Comparison of ENCODE assay signal across 1 cellular context in the genomic region with DNA sequence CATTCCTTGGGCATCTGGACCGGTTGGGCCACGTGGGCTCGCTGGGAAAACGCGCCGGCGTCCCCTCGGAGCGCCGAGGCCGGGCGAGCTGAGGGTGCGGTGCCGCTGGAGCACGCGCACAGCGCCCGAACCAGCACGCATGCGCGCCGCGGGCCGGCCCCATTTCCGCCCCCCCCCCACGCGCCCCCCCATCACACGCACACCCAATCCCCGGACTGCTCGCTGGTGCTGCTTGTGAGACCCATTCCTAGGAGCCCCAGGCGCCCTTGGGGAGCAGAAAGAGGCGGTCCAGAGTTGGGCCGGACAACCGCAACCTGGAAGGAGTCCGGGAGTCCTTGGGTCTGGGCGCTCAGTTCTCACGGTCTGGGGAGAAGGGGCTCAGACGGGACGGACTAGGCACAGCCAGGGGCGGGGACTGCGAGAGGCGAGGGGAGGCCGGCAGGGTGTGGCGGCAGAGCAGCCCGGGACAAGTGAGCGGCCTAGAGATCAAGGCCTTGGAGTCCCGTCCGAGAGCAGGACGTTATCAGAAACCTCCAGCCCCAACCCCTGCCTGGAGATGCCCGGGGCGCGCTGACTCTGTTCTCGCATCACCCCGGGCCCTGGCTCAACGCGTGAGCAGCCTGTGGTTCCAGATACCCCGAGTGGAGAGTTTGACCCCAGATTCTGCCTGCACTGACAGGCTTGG.
TF ChIP-seq lines count a peak whose summit lies in the region.

No MANE protein-coding gene starts in this region.

TF ChIP-seq in GM23338, 12 proteins besides CTCF, POLR2A, EP300 and RAD21:
- TF ChIP-seq EZH2phosphoT487 (IDR thresholded peaks at IDR 0.05; ENCODE audit: unreplicated experiment) = no peak
- no peak for TF ChIP-seq NANOG (IDR thresholded peaks at IDR 0.05; ENCODE audit: borderline replicate concordance)
- no peak for TF ChIP-seq ZNF114 (CRISPR knock-in tag; IDR thresholded peaks at IDR 0.05)
- TF ChIP-seq STAT1 (IDR thresholded peaks at IDR 0.05; ENCODE audit: unreplicated experiment) = no peak
- TF ChIP-seq EZH2 (IDR thresholded peaks at IDR 0.05; ENCODE audit: low read depth, unreplicated experiment) = peak; percentile 61
- TF ChIP-seq POLR2AphosphoS5 (IDR thresholded peaks at IDR 0.05; ENCODE audit: low read depth) = no peak
